8 cellular contexts compared by ENCODE assay signal in genomic region chr22:49767355-49768062, GRCh38.
A peak's percentile ranks its signal among the peaks of the same experiment; 100 is the strongest.
DNase-seq lines count a peak whose midpoint lies in the region; ATAC-seq, FAIRE-seq and TF ChIP-seq lines count a peak whose summit lies in the region.

No MANE protein-coding gene starts in this region.

- WGBS in body of pancreas, 2 donors: 25 to 39% methylated on average over 5 of the region's 5 CpGs

- H3K9me3 ChIP-seq in HCT116 (ENCODE audit: control insufficient read depth in 1 of 2, insufficient read depth in 1 of 2, low read depth in 1 of 2, low read length in 2 of 2): peaks cover 0 to 7% of the 10 kb centered on the region in 2 experiments; a peak in 1 of 4 replicates
- no peaks in the 10 kb centered on the region for H3K9me3 ChIP-seq in body of pancreas

- H3K36me3 ChIP-seq in HCT116 (ENCODE audit: control insufficient read depth in 1 of 2, insufficient read depth in 2 of 2, low read length in 2 of 2): no peaks in the 10 kb centered on the region
- H3K36me3 ChIP-seq in body of pancreas (replicated peaks in 1 of 2; ENCODE audit: insufficient read depth in 1 of 2, low read depth in 2 of 2): peaks cover 0 to under 1% of the 10 kb centered on the region in 2 donors

- POLR2A ChIA-PET in HCT116 (lab: Charles Lee): interaction anchor here (0.8 to 1.6 kb wide), 2 partner anchors 20 to 263 kb away, joined by 3 to 4 read pairs; no protein-coding TSS in a partner anchor

- no peaks in the 10 kb centered on the region for H3K79me2 ChIP-seq in HCT116 (ENCODE audit: insufficient read depth, low read length)

- intact Hi-C loops in HCT116 (cut with micrococcal nuclease): loop anchor here (1.0 to 5.0 kb wide), 2 partner anchors 150 to 263 kb away; partner anchors contain the start of genes ALG12 and CRELD2
- intact Hi-C loops in body of pancreas (cut with DNase I): no loop called here
- intact Hi-C loops in left colon (cut with DNase I, micrococcal nuclease): loop anchor here in 1 of 2 donors (10.0 kb wide), 1 partner anchor 267 kb away; no protein-coding TSS in a partner anchor

- H3K4me2 ChIP-seq in HCT116 (ENCODE audit: low read length): no peak overlapping the region

- no peak overlapping the region for H2AFZ ChIP-seq in HCT116 (ENCODE audit: low read depth, low read length, poor library complexity, severe bottlenecking)

- TF ChIP-seq RAD21 in HCT116 (IDR thresholded peaks at IDR 0.05; ENCODE audit: low read depth): peak; percentile 89

- no peak overlapping the region for H3K9ac ChIP-seq in HCT116 (ENCODE audit: low read length)

- BruUV-seq in HCT116 (replicated peaks; lab: Mats Ljungman, UMichigan): no TSS peak

- RAD21 ChIA-PET in HCT116 (lab: Charles Lee; ENCODE audit: low non-redundant PET in 1 of 2, low total read pairs in 2 of 2, uncharacterized antibody in 2 of 2, unreplicated experiment in 2 of 2): interaction anchor here (0.8 to 1.1 kb wide), 2 partner anchors 263 kb away, joined by 3 read pairs; no protein-coding TSS in a partner anchor

- TF ChIP-seq POLR2A in HCT116 (IDR thresholded peaks at IDR 0.05; ENCODE audit: borderline replicate concordance, extremely low read depth, insufficient read depth, insufficient read length) (no peak), body of pancreas (IDR thresholded peaks at IDR 0.05) (no peak)

- no peak overlapping the region for H3K27ac ChIP-seq in HCT116 (ENCODE audit: low read depth, low read length)
- no peak overlapping the region for H3K27ac ChIP-seq in body of pancreas

- H4K20me1 ChIP-seq in HCT116 (ENCODE audit: insufficient read depth): no peaks in the 10 kb centered on the region

- ATAC-seq in HCT116 (peak; percentile 65), body of pancreas (no peak), left colon (peak; percentile 55), GM21619 (IDR thresholded peaks at IDR 0.05; ENCODE audit: unreplicated experiment) (no peak)

- H3K4me3 ChIP-seq in HCT116 (replicated peaks in 1 of 2; ENCODE audit: low read depth in 1 of 2, low read length in 2 of 2): no peak overlapping the region
- H3K4me3 ChIP-seq in body of pancreas: no peak overlapping the region

- H3K4me1 ChIP-seq in HCT116 (ENCODE audit: control insufficient read depth in 1 of 2, insufficient read depth in 2 of 2, low read length in 2 of 2): no peaks in the 10 kb centered on the region
- H3K4me1 ChIP-seq in body of pancreas: no peaks in the 10 kb centered on the region

- DNase-seq in D721Med (ENCODE audit: insufficient read length, low spot score): no peak
- DNase-seq in HCT116 (ENCODE audit: low read depth, low spot score): peak; percentile 42
- DNase-seq in RKO (ENCODE audit: low spot score): peak; percentile 68
- peak in 1 of 4 donors; percentile 24 for DNase-seq in body of pancreas
- no peak for DNase-seq in left colon
- DNase-seq in ureter (ENCODE audit: low spot score): peak; percentile 40
- no peak for DNase-seq in effector CD4-positive, alpha-beta T cell

- no peak for FAIRE-seq in D721Med (lab: Jason Lieb, UNC)

- TF ChIP-seq CTCF in D721Med (IDR thresholded peaks at IDR 0.05; ENCODE audit: insufficient read depth, missing control alignments): peak; percentile 80
- peak; percentile 77 to 94 (median 86) for TF ChIP-seq CTCF in HCT116 (IDR thresholded peaks at IDR 0.05 in 2 of 3, conservative IDR thresholded peaks at IDR 0.05 in 1 of 3; ENCODE audit: borderline replicate concordance in 1 of 3, insufficient read depth in 1 of 3, low read depth in 2 of 3, low read length in 2 of 3)
- TF ChIP-seq CTCF in body of pancreas (IDR thresholded peaks at IDR 0.05): peak in 6 of 7 experiments; percentile 31 to 75 (median 50)

- no peaks in the 10 kb centered on the region for H3K27me3 ChIP-seq in HCT116 (ENCODE audit: insufficient read depth, low read length)
- no peaks in the 10 kb centered on the region for H3K27me3 ChIP-seq in body of pancreas

- CTCF ChIA-PET in HCT116 (lab: Charles Lee): interaction anchor here (0.9 to 2.6 kb wide), 5 partner anchors 150 to 474 kb away, joined by 3 to 16 read pairs (median 8); partner anchors contain the start of genes ALG12 and CRELD2

- H3K9me2 ChIP-seq in HCT116 (ENCODE audit: insufficient read depth): no peaks in the 10 kb centered on the region

TF ChIP-seq in HCT116, 20 proteins besides CTCF, POLR2A, EP300 and RAD21:
- TF ChIP-seq JUND (IDR thresholded peaks at IDR 0.05): no peak
- TF ChIP-seq EZH2 (IDR thresholded peaks at IDR 0.05): no peak
- peak; percentile 99 for TF ChIP-seq CBX3 (IDR thresholded peaks at IDR 0.05; ENCODE audit: low read depth)

Comparison
In these comparisons a context has a peak if more than half of its experiments do, and no peak if none do; other contexts are left out.
1. DNase-seq: peak in HCT116 (single experiment), RKO (single experiment) and ureter (single experiment); none in D721Med (single experiment), left colon (0 of 2) and effector CD4-positive, alpha-beta T cell (single experiment).
2. ATAC-seq: peak in HCT116 (single experiment) and left colon (single experiment); none in body of pancreas (single experiment) and GM21619 (single experiment).
3. Peak in every context shown above with its lines, with median percentiles within 50 percentile points of each other: CTCF ChIP-seq.